In the genomic region with DNA sequence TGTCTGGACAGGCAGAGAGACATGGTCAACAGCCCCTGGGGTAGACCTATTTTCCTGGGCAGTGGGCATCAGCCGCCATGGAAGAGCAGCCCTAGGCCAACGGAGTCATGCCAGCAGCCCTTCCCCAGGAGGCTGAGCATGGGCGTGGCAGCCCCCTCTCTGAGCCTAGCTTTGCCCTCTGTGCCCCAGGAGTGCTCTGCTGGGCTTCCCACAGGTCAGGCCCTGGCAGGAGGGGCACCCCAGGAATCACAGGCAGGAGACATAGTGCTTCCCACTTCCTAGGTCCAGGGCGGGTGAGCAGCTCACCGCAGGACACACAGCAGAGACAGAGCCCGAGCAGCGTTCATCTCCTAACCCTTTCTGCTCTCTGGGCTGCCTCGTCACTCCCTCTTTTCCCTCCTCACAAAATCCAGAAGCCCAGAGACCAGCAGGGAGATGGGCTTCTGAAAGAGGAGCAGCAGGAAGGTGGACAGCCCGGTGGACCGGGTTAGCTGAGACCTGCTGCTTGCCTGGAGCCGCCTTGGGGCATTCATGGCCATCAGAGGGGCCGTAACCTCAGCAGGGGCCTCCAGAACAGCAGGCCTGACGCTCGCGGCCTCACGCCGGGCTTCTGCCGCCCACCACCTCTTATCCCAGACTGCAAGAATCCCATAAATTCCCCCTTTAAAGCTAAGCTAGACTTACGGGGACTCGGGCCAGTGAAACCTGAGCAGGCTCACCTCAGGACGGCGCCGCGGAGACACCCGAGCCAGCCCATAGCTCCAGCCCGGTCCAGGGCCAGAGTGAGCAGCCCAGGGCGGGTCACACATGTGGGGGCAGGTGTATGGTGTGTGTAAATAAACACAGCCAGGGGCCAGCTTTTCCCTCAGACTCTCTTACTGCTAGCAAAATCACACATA, we compare ENCODE assay signal across 2 cellular contexts.
TF ChIP-seq lines count a peak whose summit lies in the region.

No MANE protein-coding gene starts in this region.

TF ChIP-seq in SK-N-SH, 30 proteins besides CTCF, POLR2A, EP300 and RAD21 (continued from another document):
- TF ChIP-seq, protein P1, sequence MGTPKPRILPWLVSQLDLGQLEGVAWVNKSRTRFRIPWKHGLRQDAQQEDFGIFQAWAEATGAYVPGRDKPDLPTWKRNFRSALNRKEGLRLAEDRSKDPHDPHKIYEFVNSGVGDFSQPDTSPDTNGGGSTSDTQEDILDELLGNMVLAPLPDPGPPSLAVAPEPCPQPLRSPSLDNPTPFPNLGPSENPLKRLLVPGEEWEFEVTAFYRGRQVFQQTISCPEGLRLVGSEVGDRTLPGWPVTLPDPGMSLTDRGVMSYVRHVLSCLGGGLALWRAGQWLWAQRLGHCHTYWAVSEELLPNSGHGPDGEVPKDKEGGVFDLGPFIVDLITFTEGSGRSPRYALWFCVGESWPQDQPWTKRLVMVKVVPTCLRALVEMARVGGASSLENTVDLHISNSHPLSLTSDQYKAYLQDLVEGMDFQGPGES (IDR thresholded peaks at IDR 0.05; ENCODE audit: low read depth, low read length) = no peak
- TF ChIP-seq TCF12 (IDR thresholded peaks at IDR 0.05) (no peak), FOXM1 (IDR thresholded peaks at IDR 0.05; ENCODE audit: low read depth) (no peak), NRF1 (IDR thresholded peaks at IDR 0.05; ENCODE audit: low read depth, low read length) (no peak), TEAD4 (IDR thresholded peaks at IDR 0.05; ENCODE audit: borderline replicate concordance, insufficient read depth) (no peak), EZH2phosphoT487 (IDR thresholded peaks at IDR 0.05; ENCODE audit: borderline replicate concordance, low read depth) (no peak), GABPA (IDR thresholded peaks at IDR 0.05; ENCODE audit: low read depth) (no peak), ELF1 (IDR thresholded peaks at IDR 0.05) (no peak)
- TF ChIP-seq, protein P2, sequence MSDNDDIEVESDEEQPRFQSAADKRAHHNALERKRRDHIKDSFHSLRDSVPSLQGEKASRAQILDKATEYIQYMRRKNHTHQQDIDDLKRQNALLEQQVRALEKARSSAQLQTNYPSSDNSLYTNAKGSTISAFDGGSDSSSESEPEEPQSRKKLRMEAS (IDR thresholded peaks at IDR 0.05; ENCODE audit: low read depth) = no peak

TF ChIP-seq in SK-N-SH treated with all-trans-retinoic acid at 6 μM for 48 hours, 23 proteins besides CTCF, POLR2A, EP300 and RAD21 (continued from another document):
- TF ChIP-seq, protein P3, sequence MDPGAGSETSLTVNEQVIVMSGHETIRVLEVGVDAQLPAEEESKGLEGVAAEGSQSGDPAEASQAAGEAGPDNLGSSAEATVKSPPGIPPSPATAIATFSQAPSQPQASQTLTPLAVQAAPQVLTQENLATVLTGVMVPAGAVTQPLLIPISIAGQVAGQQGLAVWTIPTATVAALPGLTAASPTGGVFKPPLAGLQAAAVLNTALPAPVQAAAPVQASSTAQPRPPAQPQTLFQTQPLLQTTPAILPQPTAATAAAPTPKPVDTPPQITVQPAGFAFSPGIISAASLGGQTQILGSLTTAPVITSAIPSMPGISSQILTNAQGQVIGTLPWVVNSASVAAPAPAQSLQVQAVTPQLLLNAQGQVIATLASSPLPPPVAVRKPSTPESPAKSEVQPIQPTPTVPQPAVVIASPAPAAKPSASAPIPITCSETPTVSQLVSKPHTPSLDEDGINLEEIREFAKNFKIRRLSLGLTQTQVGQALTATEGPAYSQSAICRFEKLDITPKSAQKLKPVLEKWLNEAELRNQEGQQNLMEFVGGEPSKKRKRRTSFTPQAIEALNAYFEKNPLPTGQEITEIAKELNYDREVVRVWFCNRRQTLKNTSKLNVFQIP (CRISPR knock-in tag; IDR thresholded peaks at IDR 0.05; ENCODE audit: borderline replicate concordance, low read depth) = no peak
- TF ChIP-seq SNAI2 (CRISPR knock-in tag; IDR thresholded peaks at IDR 0.05) = no peak
- TF ChIP-seq ARNTL (CRISPR knock-in tag; IDR thresholded peaks at IDR 0.05; ENCODE audit: borderline replicate concordance, low read depth) = no peak
- no peak for TF ChIP-seq CSDC2 (CRISPR knock-in tag; IDR thresholded peaks at IDR 0.05)
- TF ChIP-seq ESRRG (CRISPR knock-in tag; IDR thresholded peaks at IDR 0.05) = no peak
- TF ChIP-seq, protein P4, sequence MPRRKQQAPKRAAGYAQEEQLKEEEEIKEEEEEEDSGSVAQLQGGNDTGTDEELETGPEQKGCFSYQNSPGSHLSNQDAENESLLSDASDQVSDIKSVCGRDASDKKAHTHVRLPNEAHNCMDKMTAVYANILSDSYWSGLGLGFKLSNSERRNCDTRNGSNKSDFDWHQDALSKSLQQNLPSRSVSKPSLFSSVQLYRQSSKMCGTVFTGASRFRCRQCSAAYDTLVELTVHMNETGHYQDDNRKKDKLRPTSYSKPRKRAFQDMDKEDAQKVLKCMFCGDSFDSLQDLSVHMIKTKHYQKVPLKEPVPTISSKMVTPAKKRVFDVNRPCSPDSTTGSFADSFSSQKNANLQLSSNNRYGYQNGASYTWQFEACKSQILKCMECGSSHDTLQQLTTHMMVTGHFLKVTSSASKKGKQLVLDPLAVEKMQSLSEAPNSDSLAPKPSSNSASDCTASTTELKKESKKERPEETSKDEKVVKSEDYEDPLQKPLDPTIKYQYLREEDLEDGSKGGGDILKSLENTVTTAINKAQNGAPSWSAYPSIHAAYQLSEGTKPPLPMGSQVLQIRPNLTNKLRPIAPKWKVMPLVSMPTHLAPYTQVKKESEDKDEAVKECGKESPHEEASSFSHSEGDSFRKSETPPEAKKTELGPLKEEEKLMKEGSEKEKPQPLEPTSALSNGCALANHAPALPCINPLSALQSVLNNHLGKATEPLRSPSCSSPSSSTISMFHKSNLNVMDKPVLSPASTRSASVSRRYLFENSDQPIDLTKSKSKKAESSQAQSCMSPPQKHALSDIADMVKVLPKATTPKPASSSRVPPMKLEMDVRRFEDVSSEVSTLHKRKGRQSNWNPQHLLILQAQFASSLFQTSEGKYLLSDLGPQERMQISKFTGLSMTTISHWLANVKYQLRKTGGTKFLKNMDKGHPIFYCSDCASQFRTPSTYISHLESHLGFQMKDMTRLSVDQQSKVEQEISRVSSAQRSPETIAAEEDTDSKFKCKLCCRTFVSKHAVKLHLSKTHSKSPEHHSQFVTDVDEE (CRISPR knock-in tag; IDR thresholded peaks at IDR 0.05) = no peak
